1 cellular context compared by ENCODE assay signal in genomic region chr1:208202333-208202987, GRCh38.
TF ChIP-seq lines count a peak whose summit lies in the region.

No MANE protein-coding gene starts in this region.

TF ChIP-seq in GM23338, 12 proteins besides CTCF, POLR2A, EP300 and RAD21 (continued from another document):
- TF ChIP-seq CREB1 (CRISPR knock-in tag; IDR thresholded peaks at IDR 0.05; ENCODE audit: low read depth) (no peak), STAT1 (IDR thresholded peaks at IDR 0.05; ENCODE audit: unreplicated experiment) (no peak), ZNF114 (CRISPR knock-in tag; IDR thresholded peaks at IDR 0.05) (no peak), ZNF331 (CRISPR knock-in tag; IDR thresholded peaks at IDR 0.05; ENCODE audit: low read depth) (no peak), JUNB (IDR thresholded peaks at IDR 0.05; ENCODE audit: unreplicated experiment) (no peak), POLR2AphosphoS5 (IDR thresholded peaks at IDR 0.05; ENCODE audit: low read depth) (no peak), EZH2phosphoT487 (IDR thresholded peaks at IDR 0.05; ENCODE audit: unreplicated experiment) (no peak), ZNF462 (CRISPR knock-in tag; IDR thresholded peaks at IDR 0.05) (no peak), REST (IDR thresholded peaks at IDR 0.05; ENCODE audit: unreplicated experiment) (no peak), EZH2 (IDR thresholded peaks at IDR 0.05; ENCODE audit: low read depth, unreplicated experiment) (no peak)
